ENCODE assay signal across 18 cellular contexts in the genomic region with DNA sequence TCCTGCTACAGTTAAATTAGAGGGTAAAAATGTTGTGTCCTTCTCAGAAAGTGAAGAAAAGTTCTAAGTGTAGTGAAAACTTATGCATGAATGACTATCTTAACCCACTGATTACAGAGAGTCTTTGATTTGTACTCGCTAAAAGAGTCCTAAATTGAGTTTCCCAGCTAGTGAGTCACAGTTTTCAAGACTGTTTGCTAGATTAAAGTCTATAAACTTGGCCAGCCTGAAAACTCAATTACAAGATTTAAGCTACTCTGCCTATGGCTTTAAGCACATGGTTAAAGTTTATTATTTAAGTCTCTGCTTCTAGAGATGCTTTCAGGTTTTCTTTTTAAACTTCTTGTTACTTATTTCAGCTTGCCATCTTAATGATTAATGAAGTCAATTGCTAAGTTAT. TPM values are rescaled to one million over a fixed set of nuclear protein-coding genes. Genes with fewer than 3 reads are reported as not detected.
A peak's percentile ranks its signal among the peaks of the same experiment; 100 is the strongest.
DNase-seq lines count a peak whose midpoint lies in the region; ATAC-seq, FAIRE-seq and TF ChIP-seq lines count a peak whose summit lies in the region.
"Had no signal": no experiment of that assay in that cellular context is flagged by ENCODE, and none has a peak within 500 bp of the region (broad histone marks: within the 10 kb centered on the region; RNA-seq: fewer than 3 reads in every experiment).

No MANE protein-coding gene starts in this region.

- H3K14ac ChIP-seq in IMR-90 (replicated peaks; ENCODE audit: low read depth, low read length) = no peak overlapping the region

- no peak overlapping the region for H4K8ac ChIP-seq in IMR-90 (ENCODE audit: low read depth in 2 of 2, low read length in 2 of 2)

- no peak overlapping the region for H2AK5ac ChIP-seq in IMR-90 (ENCODE audit: low read depth, low read length)

- H3K9me3 Mint-ChIP-seq in Calu3 (ENCODE audit: low read depth, unreplicated experiment) = no peaks in the 10 kb centered on the region
- peaks cover 7% of the 10 kb centered on the region for H3K9me3 Mint-ChIP-seq in astrocyte (ENCODE audit: unreplicated experiment)
- H3K9me3 Mint-ChIP-seq in nephron = peaks cover 11% of the 10 kb centered on the region
- H3K9me3 Mint-ChIP-seq in activated CD4-positive, alpha-beta memory T cell treated with anti-CD3 and anti-CD28 coated beads, Interleukin-2, amount 10 ng/mL, durations not matched to agents 7 days and 5 days = no peaks in the 10 kb centered on the region
- no peaks in the 10 kb centered on the region for H3K9me3 Mint-ChIP-seq in osteocyte (ENCODE audit: unreplicated experiment)
- H3K9me3 Mint-ChIP-seq: CD4-positive, CD25-positive, alpha-beta regulatory T cell had no signal

- no peak overlapping the region for H3K27ac Mint-ChIP-seq in Calu3 (ENCODE audit: unreplicated experiment)
- no peak overlapping the region for H3K27ac Mint-ChIP-seq in astrocyte (ENCODE audit: unreplicated experiment)
- peak overlapping the region; percentile 83 to 95 (median 93) for H3K27ac Mint-ChIP-seq in nephron
- H3K27ac Mint-ChIP-seq in activated CD4-positive, alpha-beta memory T cell treated with anti-CD3 and anti-CD28 coated beads, Interleukin-2, amount 10 ng/mL, durations not matched to agents 7 days and 5 days = no peak overlapping the region
- H3K27ac Mint-ChIP-seq in osteocyte (ENCODE audit: unreplicated experiment) = no peak overlapping the region
- H3K27ac Mint-ChIP-seq: CD4-positive, CD25-positive, alpha-beta regulatory T cell had no signal

- WGBS in IMR-90 (ENCODE audit: extremely low coverage in 2 of 2, insufficient read length in 1 of 2), 2 experiments = no CpG with 5 or more reads among the region's 1 CpG

- H3K9ac ChIP-seq in IMR-90 (ENCODE audit: low read depth, low read length) (no peak overlapping the region), astrocyte (ENCODE audit: low read length) (no peak overlapping the region)

- H3K56ac ChIP-seq in IMR-90 (ENCODE audit: extremely low read depth, insufficient read depth, low read length) = no peak overlapping the region

- H3K36me3 ChIP-seq in IMR-90 (ENCODE audit: control insufficient read depth, insufficient read depth, low read length) (no peaks in the 10 kb centered on the region), astrocyte (ENCODE audit: insufficient read depth, low read length) (no peaks in the 10 kb centered on the region)

- no peak overlapping the region for H2BK5ac ChIP-seq in IMR-90 (ENCODE audit: low read depth, low read length, poor library complexity, severe bottlenecking)

- DNase-seq in Calu3 (no peak), IMR-90 (no peak), astrocyte (ENCODE audit: low read depth) (peak; percentile 30), osteocyte (ENCODE audit: extremely low spot score, unreplicated experiment) (no peak), GM20000 (ENCODE audit: low spot score) (no peak)
- DNase-seq in activated CD4-positive, alpha-beta memory T cell treated with anti-CD3 and anti-CD28 coated beads, Interleukin-2, amount 10 ng/mL, durations not matched to agents 7 days and 5 days = no peak
- DNase-seq: AML-193; CD4-positive, CD25-positive, alpha-beta regulatory T cell; DND-41; HCEC 1CT; KBM-7; NCI-H1092; NCI-H2107; NCI-H226; NCI-H526 treated with DMSO at 0.1 percent for 48 hours; RPMI8226 had no signal

- no peak for TF ChIP-seq RAD21 in IMR-90 (IDR thresholded peaks at IDR 0.05; ENCODE audit: low read length)

- H3K4me3 Mint-ChIP-seq in Calu3 (ENCODE audit: low read depth, unreplicated experiment) = peak overlapping the region; percentile 58
- no peak overlapping the region for H3K4me3 Mint-ChIP-seq in astrocyte (ENCODE audit: unreplicated experiment)
- H3K4me3 Mint-ChIP-seq in nephron = peak overlapping the region in 2 of 3 experiments; percentile 26 to 65
- H3K4me3 Mint-ChIP-seq in activated CD4-positive, alpha-beta memory T cell treated with anti-CD3 and anti-CD28 coated beads, Interleukin-2, amount 10 ng/mL, durations not matched to agents 7 days and 5 days = no peak overlapping the region
- no peak overlapping the region for H3K4me3 Mint-ChIP-seq in osteocyte (ENCODE audit: unreplicated experiment)
- H3K4me3 Mint-ChIP-seq: CD4-positive, CD25-positive, alpha-beta regulatory T cell had no signal

- no peak overlapping the region for H2BK120ac ChIP-seq in IMR-90 (ENCODE audit: low read depth, low read length)

- no peaks in the 10 kb centered on the region for H3K27me3 Mint-ChIP-seq in Calu3 (ENCODE audit: unreplicated experiment)
- H3K27me3 Mint-ChIP-seq in astrocyte (ENCODE audit: low read depth, unreplicated experiment) = peaks cover 14% of the 10 kb centered on the region
- peaks cover 19% of the 10 kb centered on the region for H3K27me3 Mint-ChIP-seq in nephron (ENCODE audit: low read depth)
- H3K27me3 Mint-ChIP-seq in activated CD4-positive, alpha-beta memory T cell treated with anti-CD3 and anti-CD28 coated beads, Interleukin-2, amount 10 ng/mL, durations not matched to agents 7 days and 5 days = peaks cover 44% of the 10 kb centered on the region
- H3K27me3 Mint-ChIP-seq in osteocyte (ENCODE audit: unreplicated experiment) = peaks cover 91% of the 10 kb centered on the region

- H4K20me1 ChIP-seq in IMR-90 (ENCODE audit: insufficient read depth, low read length) = no peaks in the 10 kb centered on the region
- no peaks in the 10 kb centered on the region for H4K20me1 ChIP-seq in astrocyte (ENCODE audit: insufficient read depth, low read length)

- H3K4me1 Mint-ChIP-seq in Calu3 (ENCODE audit: low read depth, unreplicated experiment) (peaks cover 29% of the 10 kb centered on the region), astrocyte (ENCODE audit: low read depth, unreplicated experiment) (no peaks in the 10 kb centered on the region), nephron (no peaks in the 10 kb centered on the region), osteocyte (ENCODE audit: unreplicated experiment) (no peaks in the 10 kb centered on the region)
- H3K4me1 Mint-ChIP-seq in activated CD4-positive, alpha-beta memory T cell treated with anti-CD3 and anti-CD28 coated beads, Interleukin-2, amount 10 ng/mL, durations not matched to agents 7 days and 5 days = no peaks in the 10 kb centered on the region
- H3K4me1 Mint-ChIP-seq: CD4-positive, CD25-positive, alpha-beta regulatory T cell had no signal

- intact Hi-C loops in Calu3 (cut with micrococcal nuclease; ENCODE audit: unreplicated experiment) (loop anchor here (5.0 kb wide), 1 partner anchor 83 kb away; no protein-coding TSS in a partner anchor), IMR-90 (cut with micrococcal nuclease) (no loop called here)

- H3K27me3 ChIP-seq in IMR-90 (ENCODE audit: control insufficient read depth, insufficient read depth, low read length) = peaks cover 45% of the 10 kb centered on the region
- peaks cover 19% of the 10 kb centered on the region for H3K27me3 ChIP-seq in astrocyte (ENCODE audit: insufficient read depth, low read length)

- H2AK9ac ChIP-seq in IMR-90 (replicated peaks; ENCODE audit: low read depth, low read length, poor library complexity) = no peak overlapping the region

- H3K4me1 ChIP-seq in IMR-90 (ENCODE audit: control insufficient read depth, insufficient read depth, low read length) (no peaks in the 10 kb centered on the region), astrocyte (ENCODE audit: insufficient read depth, low read length) (no peaks in the 10 kb centered on the region)

- no peak overlapping the region for H3K4ac ChIP-seq in IMR-90 (ENCODE audit: low read depth, low read length)

- ATAC-seq in IMR-90 (ENCODE audit: low read depth) (peak; percentile 61; the same call in 1 of the 2 replicates), HG02798 (IDR thresholded peaks at IDR 0.05; ENCODE audit: poor library complexity, unreplicated experiment) (no peak)

- POLR2A ChIA-PET in IMR-90 (lab: Charles Lee; ENCODE audit: unreplicated experiment) = interaction anchor here (0.6 kb wide), 1 partner anchor 72 kb away, joined by 3 read pairs; no protein-coding TSS in a partner anchor
- POLR2A ChIA-PET in activated CD4-positive, alpha-beta memory T cell treated with anti-CD3 and anti-CD28 coated beads, Interleukin-2, amount 10 ng/mL, durations not matched to agents 7 days and 5 days (lab: Charles Lee) = no interaction called here

- H3K27ac ChIP-seq in IMR-90 (ENCODE audit: insufficient read depth, low read length) (no peak overlapping the region), astrocyte (ENCODE audit: low read depth, low read length) (no peak overlapping the region)

- CTCF ChIA-PET in Calu3 (lab: Charles Lee) = interaction anchor here (0.8 to 1.4 kb wide), 7 partner anchors 9 to 425 kb away, joined by 3 to 5 read pairs (median 3); a partner anchor contains a TSS
- CTCF ChIA-PET in IMR-90 (lab: Yijun Ruan, JAX) = interaction anchor here (1.0 kb wide), 2 partner anchors 9 to 13 kb away, joined by 3 read pairs; no protein-coding TSS in a partner anchor
- CTCF ChIA-PET in activated CD4-positive, alpha-beta memory T cell treated with anti-CD3 and anti-CD28 coated beads, Interleukin-2, amount 10 ng/mL, durations not matched to agents 7 days and 5 days (lab: Charles Lee) = interaction anchor here (0.6 to 2.3 kb wide), 2 partner anchors 13 to 151 kb away, joined by 3 to 7 read pairs; no protein-coding TSS in a partner anchor

- H3K9me3 ChIP-seq in IMR-90 (ENCODE audit: control insufficient read depth, insufficient read depth, low read length) (no peaks in the 10 kb centered on the region), astrocyte (ENCODE audit: insufficient read depth, low read depth, low read length) (no peaks in the 10 kb centered on the region)

- TF ChIP-seq CTCF in Calu3 (IDR thresholded peaks at IDR 0.05; ENCODE audit: unreplicated experiment) (no peak), IMR-90 (conservative IDR thresholded peaks at IDR 0.05; ENCODE audit: low read depth, low read length) (no peak), astrocyte (IDR thresholded peaks at IDR 0.05; ENCODE audit: insufficient read depth, low read depth, low read length) (no peak), nephron (IDR thresholded peaks at IDR 0.05; ENCODE audit: unreplicated experiment in 3 of 3) (no peak), osteocyte (IDR thresholded peaks at IDR 0.05) (no peak), GM20000 (IDR thresholded peaks at IDR 0.05; ENCODE audit: extremely low read depth, missing control alignments) (no peak)

- H3K36me3 Mint-ChIP-seq in Calu3 (ENCODE audit: insufficient read depth, unreplicated experiment) (no peaks in the 10 kb centered on the region), astrocyte (ENCODE audit: low read depth, unreplicated experiment) (peaks cover 2% of the 10 kb centered on the region), nephron (ENCODE audit: low read depth) (no peaks in the 10 kb centered on the region), osteocyte (ENCODE audit: unreplicated experiment) (no peaks in the 10 kb centered on the region)
- H3K36me3 Mint-ChIP-seq in activated CD4-positive, alpha-beta memory T cell treated with anti-CD3 and anti-CD28 coated beads, Interleukin-2, amount 10 ng/mL, durations not matched to agents 7 days and 5 days (ENCODE audit: low read depth) = no peaks in the 10 kb centered on the region
- H3K36me3 Mint-ChIP-seq: CD4-positive, CD25-positive, alpha-beta regulatory T cell had no signal

- H3K79me1 ChIP-seq in IMR-90 (ENCODE audit: low read depth in 1 of 2, low read length in 2 of 2) = no peaks in the 10 kb centered on the region

- H4K91ac ChIP-seq in IMR-90 (ENCODE audit: insufficient read depth, low read depth, low read length) = no peak overlapping the region

- H2AFZ ChIP-seq in IMR-90 (replicated peaks; ENCODE audit: low read length, poor library complexity) (no peak overlapping the region), astrocyte (ENCODE audit: low read depth, low read length) (no peak overlapping the region)

- no peak overlapping the region for H2BK20ac ChIP-seq in IMR-90 (ENCODE audit: low read depth, low read length)

- no peak for FAIRE-seq in astrocyte (lab: Jason Lieb, UNC)

- no peak overlapping the region for H4K5ac ChIP-seq in IMR-90 (ENCODE audit: low read depth, low read length)

- dilution Hi-C loops in IMR-90 (cut with HindIII; ENCODE audit: low sequenced_read_pairs, unreplicated experiment) = no loop called here

- no peak overlapping the region for H3K4me3 ChIP-seq in IMR-90 (ENCODE audit: insufficient read depth, low read depth, low read length)
- H3K4me3 ChIP-seq in astrocyte (ENCODE audit: insufficient read depth, low read depth, low read length) = no peak overlapping the region

- no peak overlapping the region for H2BK15ac ChIP-seq in IMR-90 (ENCODE audit: low read depth, low read length)

- no peak overlapping the region for H3K23ac ChIP-seq in IMR-90 (ENCODE audit: low read depth, low read length)

- no peak overlapping the region for H3K18ac ChIP-seq in IMR-90 (ENCODE audit: low read depth, low read length)

- H3K9me1 ChIP-seq in IMR-90 (ENCODE audit: insufficient read depth, low read length) = no peaks in the 10 kb centered on the region; the same call in 1 of the 2 replicates

- BruUV-seq in Calu3 (replicated peaks; lab: Mats Ljungman, UMichigan) = no TSS peak
- no TSS peak for BruUV-seq in IMR-90 (replicated peaks; lab: Mats Ljungman, UMichigan)

- TF ChIP-seq POLR2A in IMR-90 (IDR thresholded peaks at IDR 0.05; ENCODE audit: low read depth, low read length) = no peak

- in situ Hi-C loops in IMR-90 (cut with MboI; ENCODE audit: low sequenced_read_pairs) = loop anchor here (25.0 kb wide), 1 partner anchor 888 kb away; a partner anchor contains a TSS

- H3K79me2 ChIP-seq in astrocyte (ENCODE audit: insufficient read depth, low read length) = no peaks in the 10 kb centered on the region

- H3K4me2 ChIP-seq in IMR-90 (ENCODE audit: low read depth, low read length) = no peak overlapping the region
- H3K4me2 ChIP-seq in astrocyte (ENCODE audit: low read length) = no peak overlapping the region

RNA-seq across cellular contexts. Expression of a gene that starts 44.4 kb away (rescaled TPM):
- total RNA-seq in Calu3 (2022) (164 and 182 TPM in 2 replicates), IMR-90 (2012; rRNA removed) (151 and 169 TPM in 2 replicates), astrocyte (93.9 and 95.0 TPM in 2 replicates), osteocyte (90.5 and 90.7 TPM in 2 replicates)
- polyA plus RNA-seq in IMR-90 (2012; rRNA removed) = 266 and 299 TPM in 2 replicates
- polyA plus RNA-seq in IMR-90 (2012; cell fraction: cytosol; rRNA removed) = 465 and 570 TPM in 2 replicates
- 100 and 188 TPM in 2 replicates for polyA plus RNA-seq in IMR-90 (2012; cell fraction: nucleus; rRNA removed; ENCODE audit: low replicate concordance)
- total RNA-seq in activated CD4-positive, alpha-beta memory T cell treated with anti-CD3 and anti-CD28 coated beads, Interleukin-2, amount 10 ng/mL, durations not matched to agents 7 days and 5 days = 10 to 100 TPM; 74.6 to 76.5 TPM

Comparison
In these comparisons a context has a peak if more than half of its experiments do, and no peak if none do; other contexts are left out.
1. H3K27ac Mint-ChIP-seq: peak in nephron (3 of 3); none in Calu3 (single experiment), astrocyte (single experiment), activated CD4-positive, alpha-beta memory T cell treated with anti-CD3 and anti-CD28 coated beads, Interleukin-2, amount 10 ng/mL, durations not matched to agents 7 days and 5 days (single experiment) and osteocyte (single experiment).
2. H3K4me3 Mint-ChIP-seq: peak in Calu3 (single experiment) and nephron (2 of 3); none in astrocyte (single experiment), activated CD4-positive, alpha-beta memory T cell treated with anti-CD3 and anti-CD28 coated beads, Interleukin-2, amount 10 ng/mL, durations not matched to agents 7 days and 5 days (single experiment) and osteocyte (single experiment).